22 cellular contexts compared by ENCODE assay signal in the genomic region with DNA sequence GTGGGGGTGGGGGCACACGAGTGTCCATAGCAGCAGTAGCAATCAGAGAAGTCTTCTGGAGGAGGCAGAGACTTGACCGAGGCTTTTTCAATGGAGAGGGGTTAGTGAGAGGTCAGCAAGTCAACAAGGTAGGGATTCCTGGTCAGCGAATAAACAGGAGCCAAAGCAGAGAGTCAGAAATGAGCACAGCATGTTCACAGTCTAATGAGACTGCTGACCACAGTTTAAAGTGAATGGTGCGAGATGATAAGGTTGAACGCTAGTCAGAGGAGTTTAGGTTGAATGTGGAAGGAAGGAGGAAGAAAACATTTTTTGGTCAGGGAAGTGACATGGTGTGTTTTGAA.
"Had no signal": no experiment of that assay in that cellular context is flagged by ENCODE, and none has a peak within 500 bp of the region (broad histone marks: within the 10 kb centered on the region; RNA-seq: fewer than 3 reads in every experiment).

No MANE protein-coding gene starts in this region.

- H3K4me2 ChIP-seq: neural progenitor cell had no signal

- H3K36me3 Mint-ChIP-seq: activated naive CD8-positive, alpha-beta T cell; naive B cell; neural progenitor cell; type B pancreatic cell had no signal

- H3K9me3 Mint-ChIP-seq: central memory CD8-positive, alpha-beta T cell; endodermal cell; naive B cell; neural progenitor cell; type B pancreatic cell had no signal

- H3K9ac ChIP-seq: neural progenitor cell had no signal

- H3K4me3 Mint-ChIP-seq: activated naive CD8-positive, alpha-beta T cell; central memory CD8-positive, alpha-beta T cell; naive B cell; neural progenitor cell had no signal

- H3K4me3 ChIP-seq: dorsolateral prefrontal cortex, heart left ventricle, lower lobe of right lung, neural progenitor cell, thoracic aorta, vagina had no signal

- H3K36me3 ChIP-seq: heart left ventricle, lower lobe of right lung, neural progenitor cell, thoracic aorta, vagina had no signal

- H3K27me3 ChIP-seq: dorsolateral prefrontal cortex, vagina had no signal

- H2AFZ ChIP-seq: neural progenitor cell had no signal

- ATAC-seq: heart left ventricle, lower lobe of right lung had no signal

- H3K9me3 ChIP-seq: heart left ventricle, lower lobe of right lung, thoracic aorta, vagina had no signal

- H3K27ac ChIP-seq: dorsolateral prefrontal cortex, heart left ventricle, lower lobe of right lung, neural progenitor cell, thoracic aorta, vagina had no signal

- H3K27ac Mint-ChIP-seq: activated naive CD8-positive, alpha-beta T cell; endodermal cell; neural progenitor cell; progenitor cell of endocrine pancreas; type B pancreatic cell had no signal

- H3K4me1 Mint-ChIP-seq: central memory CD8-positive, alpha-beta T cell had no signal

- FAIRE-seq: astrocyte, colon, keratinocyte had no signal

- DNase-seq: activated CD4-positive, alpha-beta T cell treated with anti-CD3 and anti-CD28 coated beads for 1 hour; activated CD4-positive, alpha-beta T cell treated with anti-CD3 and anti-CD28 coated beads, Interleukin-2, amount 50 U/mL, for 1 hour; activated T-cell treated with anti-CD3 and anti-CD28 coated beads, Interleukin-2, amount 50 U/mL, for 1 hour; dorsolateral prefrontal cortex; endodermal cell; heart left ventricle; lower lobe of right lung; mesendoderm; naive B cell; stimulated activated CD4-positive, alpha-beta T cell treated with anti-CD3 and anti-CD28 coated beads, Interleukin-4, amount 100 ng/mL, for 24 hours; stimulated activated naive CD4-positive, alpha-beta T cell treated with Interleukin-2 at 50 U/mL for 16 hours; T1000 had no signal
